31 cellular contexts compared by ENCODE assay signal in the genomic region with DNA sequence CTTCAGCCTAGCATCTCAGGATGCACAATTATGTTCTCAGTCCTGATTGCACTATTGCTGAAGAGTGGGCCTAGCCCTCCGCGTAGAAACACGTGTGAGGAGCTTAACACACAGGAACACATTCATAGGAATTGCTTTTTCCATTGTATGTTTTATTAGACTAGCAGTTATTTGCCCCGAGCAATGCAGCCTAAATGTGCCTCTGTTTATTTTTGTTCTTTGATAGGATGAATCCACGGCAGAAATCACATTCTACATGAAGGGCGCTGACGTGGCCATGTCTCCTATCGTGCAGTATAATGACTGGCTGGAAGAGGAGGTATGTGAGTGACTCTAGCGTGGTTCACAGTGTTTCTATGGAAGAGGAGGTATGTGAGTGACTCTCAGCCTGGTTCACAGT.
"Had no signal": no experiment of that assay in that cellular context is flagged by ENCODE, and none has a peak within 500 bp of the region (broad histone marks: within the 10 kb centered on the region; RNA-seq: fewer than 3 reads in every experiment).

No MANE protein-coding gene starts in this region.

- H3K4me1 Mint-ChIP-seq: activated B cell treated with CpG ODN at 0.5 μM for 24 hours had no signal

- H3K4me3 Mint-ChIP-seq: activated B cell treated with CpG ODN at 0.5 μM for 24 hours; activated CD8-positive, alpha-beta T cell treated with anti-CD3 and anti-CD28 coated beads for 36 hours; activated naive CD8-positive, alpha-beta T cell; activated T-cell treated with anti-CD3 and anti-CD28 coated beads, Interleukin-2, amount 50 U/mL, for 4 hours; activated T-helper 17 cell treated with anti-CD3 and anti-CD28 coated beads, Interleukin-2, amount 50 U/mL, for 72 hours; central memory CD8-positive, alpha-beta T cell; dendritic cell treated with granulocyte-macrophage colony-stimulating factor and Interleukin-4, amounts not matched to agents 40 ng/mL and 50 ng/mL, for 4 days; effector memory CD8-positive, alpha-beta T cell; T-cell; T-helper 1 cell treated with Interleukin-12 subunit alpha and Interleukin-12 subunit beta and Interleukin-4 antibody, amounts not matched to agents 30 μg/mL and 1 μg/mL, for 36 hours had no signal

- H3K27ac Mint-ChIP-seq: activated B cell treated with CpG ODN at 0.5 μM for 24 hours; activated CD8-positive, alpha-beta T cell treated with anti-CD3 and anti-CD28 coated beads for 36 hours; activated naive CD8-positive, alpha-beta T cell; activated T-helper 17 cell treated with anti-CD3 and anti-CD28 coated beads, Interleukin-2, amount 50 U/mL, for 72 hours; dendritic cell treated with granulocyte-macrophage colony-stimulating factor and Interleukin-4, amounts not matched to agents 40 ng/mL and 50 ng/mL, for 4 days; effector memory CD8-positive, alpha-beta T cell; T-cell; T-helper 1 cell treated with Interleukin-12 subunit alpha and Interleukin-12 subunit beta and Interleukin-4 antibody, amounts not matched to agents 30 μg/mL and 1 μg/mL, for 36 hours had no signal

- H3K9me3 ChIP-seq: gastrocnemius medialis, heart left ventricle had no signal

- H3K27me3 ChIP-seq: brain microvascular endothelial cell, gastrocnemius medialis, heart left ventricle had no signal

- DNase-seq: activated B cell treated with CpG ODN at 0.5 μM for 24 hours; activated CD4-positive, alpha-beta T cell treated with anti-CD3 and anti-CD28 coated beads for 48 hours; activated CD4-positive, alpha-beta T cell treated with anti-CD3 and anti-CD28 coated beads, Interleukin-2, amount 50 U/mL, for 1 hour; activated CD4-positive, alpha-beta T cell treated with anti-CD3 and anti-CD28 coated beads, Interleukin-2, amount 50 U/mL, for 48 hours; activated CD8-positive, alpha-beta memory T cell treated with anti-CD3 and anti-CD28 coated beads for 24 hours; activated CD8-positive, alpha-beta T cell treated with anti-CD3 and anti-CD28 coated beads for 36 hours; activated effector memory CD4-positive, alpha-beta T cell treated with Interleukin-2 at 50 U/mL for 16 hours; activated gamma-delta T cell treated with Interleukin-2 at 50 U/mL for 16 hours; activated naive CD4-positive, alpha-beta T cell treated with anti-CD3 and anti-CD28 coated beads, Interleukin-2, amount 50 U/mL, for 16 hours; activated naive CD4-positive, alpha-beta T cell treated with Interleukin-2 at 50 U/mL for 16 hours; activated T-cell treated with anti-CD3 and anti-CD28 coated beads, Interleukin-2, amount 50 U/mL, for 4 hours; amniotic stem cell; anterior cingulate cortex; brain microvascular endothelial cell; effector CD4-positive, alpha-beta T cell; effector memory CD8-positive, alpha-beta T cell; foreskin fibroblast; gastrocnemius medialis; glutamatergic neuron; heart left ventricle; T-cell; T-helper 9 cell; WERI-Rb-1 had no signal

- H3K27ac ChIP-seq: brain microvascular endothelial cell, coronary artery, gastrocnemius medialis, heart left ventricle, WERI-Rb-1 had no signal

- H3K4me3 ChIP-seq: coronary artery, gastrocnemius medialis, heart left ventricle had no signal

- H3K36me3 ChIP-seq: brain microvascular endothelial cell had no signal

- H3K27me3 Mint-ChIP-seq: activated B cell treated with CpG ODN at 0.5 μM for 24 hours; activated CD8-positive, alpha-beta T cell treated with anti-CD3 and anti-CD28 coated beads for 36 hours; activated naive CD8-positive, alpha-beta T cell; activated T-helper 17 cell treated with anti-CD3 and anti-CD28 coated beads, Interleukin-2, amount 50 U/mL, for 72 hours; central memory CD8-positive, alpha-beta T cell; dendritic cell treated with granulocyte-macrophage colony-stimulating factor and Interleukin-4, amounts not matched to agents 40 ng/mL and 50 ng/mL, for 4 days; effector memory CD8-positive, alpha-beta T cell; T-cell had no signal

- ATAC-seq: activated CD4-positive, CD25-positive, alpha-beta regulatory T cell treated with anti-CD3 and anti-CD28 coated beads, Interleukin-2, amount 50 U/mL, for 24 hours; activated CD8-positive, alpha-beta T cell treated with anti-CD3 and anti-CD28 coated beads for 36 hours; activated T-cell treated with anti-CD3 and anti-CD28 coated beads, Interleukin-2, amount 50 U/mL, for 4 hours; activated T-helper 17 cell treated with anti-CD3 and anti-CD28 coated beads, Interleukin-2, amount 50 U/mL, for 72 hours; effector memory CD8-positive, alpha-beta T cell; esophagus mucosa; gastrocnemius medialis; heart left ventricle; T-cell had no signal

- H3K4me1 ChIP-seq: gastrocnemius medialis, heart left ventricle had no signal

- H3K9me3 Mint-ChIP-seq: activated B cell treated with CpG ODN at 0.5 μM for 24 hours, T-cell had no signal
